Comparison of ENCODE assay signal across 1 cellular context in the genomic region with DNA sequence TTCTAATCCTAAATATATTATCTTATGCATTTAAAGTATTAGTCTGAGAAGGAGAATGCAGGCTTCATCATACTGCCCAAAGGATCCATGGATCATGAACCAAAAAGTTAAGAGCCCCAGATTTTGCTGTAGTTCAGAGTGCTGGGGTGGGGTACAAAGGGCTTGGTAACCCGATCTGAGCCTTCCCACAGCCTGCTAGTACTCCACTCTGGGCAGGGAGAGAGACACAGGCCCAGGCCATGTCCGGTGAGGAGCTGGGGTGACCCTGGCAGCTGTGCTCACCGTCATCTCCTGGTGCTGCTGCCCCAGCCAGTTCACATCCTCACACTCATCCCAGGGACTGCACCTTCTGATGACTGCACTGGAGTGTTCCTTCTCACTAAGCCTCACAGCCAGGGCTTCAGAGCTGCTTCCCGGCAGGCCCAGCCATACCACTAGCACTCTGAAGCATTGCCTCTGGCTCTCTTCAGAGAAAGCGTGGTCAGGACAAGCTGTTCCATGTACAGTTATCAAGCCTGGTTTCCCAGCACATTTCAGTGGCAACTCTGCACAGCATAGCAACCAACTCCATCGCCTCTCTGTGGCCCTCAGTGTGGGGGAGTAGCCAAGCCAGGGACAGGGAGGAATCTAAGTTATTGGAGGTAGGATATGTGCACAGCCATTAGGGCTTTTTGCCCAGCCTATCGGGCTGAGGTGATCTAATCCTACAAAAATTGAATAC.
TF ChIP-seq lines count a peak whose summit lies in the region.

No MANE protein-coding gene starts in this region.

TF ChIP-seq in H1, 55 proteins besides CTCF, POLR2A, EP300 and RAD21:
- TF ChIP-seq TAF7 (optimal IDR thresholded peaks at IDR 0.05; ENCODE audit: borderline replicate concordance, low read depth, low read length) (no peak), RBBP5 (IDR thresholded peaks at IDR 0.05; ENCODE audit: borderline replicate concordance, low read depth, low read length) (no peak), HDAC6 (IDR thresholded peaks at IDR 0.05; ENCODE audit: low read depth, low read length) (no peak), RNF2 (IDR thresholded peaks at IDR 0.05; ENCODE audit: borderline replicate concordance, low read depth, low read length, missing control alignments, poor library complexity, severe bottlenecking) (no peak), SP1 (IDR thresholded peaks at IDR 0.05; ENCODE audit: low read depth, low read length) (no peak), TEAD4 (IDR thresholded peaks at IDR 0.05; ENCODE audit: low read depth, low read length) (no peak), POLR2AphosphoS5 (IDR thresholded peaks at IDR 0.05; ENCODE audit: low read depth, low read length) (no peak), BRCA1 (IDR thresholded peaks at IDR 0.05; ENCODE audit: low read depth, low read length) (no peak), TAF1 (IDR thresholded peaks at IDR 0.05; ENCODE audit: low read depth, low read length) (no peak), CTBP2 (IDR thresholded peaks at IDR 0.05; ENCODE audit: borderline replicate concordance, insufficient read depth, insufficient read length, low read length) (no peak), EZH2 (IDR thresholded peaks at IDR 0.05; ENCODE audit: low read depth, low read length, severe bottlenecking) (no peak), SAP30 (IDR thresholded peaks at IDR 0.05; ENCODE audit: insufficient read depth, insufficient replicate concordance, low read length) (no peak), ZNF274 (IDR thresholded peaks at IDR 0.05; ENCODE audit: borderline replicate concordance, extremely low read depth, low read length) (no peak), KDM1A (IDR thresholded peaks at IDR 0.05; ENCODE audit: borderline replicate concordance, low read length) (no peak)
